ENCODE assay signal across 29 cellular contexts in the genomic region with DNA sequence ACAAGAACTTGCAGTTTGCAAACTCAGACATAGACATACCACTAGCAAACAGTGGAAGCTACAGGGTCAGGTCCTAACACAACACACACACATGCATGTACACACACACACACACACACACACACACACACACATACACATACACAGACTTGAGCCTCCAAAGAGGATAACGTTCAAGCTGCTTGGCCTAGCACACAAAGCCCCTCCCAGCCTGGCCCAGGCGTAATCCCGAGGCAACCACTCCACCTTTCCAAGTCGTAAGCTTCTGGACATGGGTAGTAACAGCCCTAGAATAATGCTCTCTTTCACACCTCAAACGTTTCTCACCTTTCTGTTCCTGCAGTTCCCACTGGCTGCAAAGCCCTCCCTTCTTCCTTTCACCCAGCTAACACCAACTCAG.
"Had no signal": no experiment of that assay in that cellular context is flagged by ENCODE, and none has a peak within 500 bp of the region (broad histone marks: within the 10 kb centered on the region; RNA-seq: fewer than 3 reads in every experiment).

No MANE protein-coding gene starts in this region.

- H3K4me1 Mint-ChIP-seq: activated CD8-positive, alpha-beta memory T cell treated with anti-CD3 and anti-CD28 coated beads, Interleukin-2, amount 10 ng/mL, durations not matched to agents 7 days and 5 days; activated naive CD4-positive, alpha-beta T cell treated with anti-CD3 and anti-CD28 coated beads, Interleukin-2, amount 50 U/mL, for 24 hours; activated naive CD8-positive, alpha-beta T cell treated with anti-CD3 and anti-CD28 coated beads, Interleukin-2, amount 50 U/mL, for 24 hours; stimulated activated memory B cell treated with anti-CD40 and anti-IgM and Interleukin-4, amounts not matched to agents 10 μg/mL and 1 μg/mL and 100 μg/mL, for 72 hours; stimulated activated naive CD8-positive, alpha-beta T cell treated with anti-CD3 and anti-CD28 coated beads, Interleukin-15, amount 100 ng/mL, for 72 hours had no signal

- H3K27ac Mint-ChIP-seq: activated CD8-positive, alpha-beta memory T cell treated with anti-CD3 and anti-CD28 coated beads, Interleukin-2, amount 10 ng/mL, durations not matched to agents 7 days and 5 days; activated CD8-positive, alpha-beta T cell treated with anti-CD3 and anti-CD28 coated beads for 36 hours; activated naive CD4-positive, alpha-beta T cell treated with anti-CD3 and anti-CD28 coated beads, Interleukin-2, amount 50 U/mL, for 24 hours; activated naive CD8-positive, alpha-beta T cell treated with anti-CD3 and anti-CD28 coated beads, Interleukin-2, amount 50 U/mL, for 24 hours; activated T-helper 2 cell treated with anti-CD3 and anti-CD28 coated beads, Interferon-gamma antibody, Interleukin-2, Interleukin-4, amounts not matched to agents 10 μg/mL and 5 μg/mL and 100 μg/mL, durations not matched to agents 14 hours and 24 hours and 36 hours; natural killer cell treated with Interleukin-12 subunit alpha and Interleukin-12 subunit beta and Interleukin-15 and Interleukin-18, amount 100 ng/mL, for 72 hours; stimulated activated memory B cell treated with anti-CD40 and anti-IgM and Interleukin-4, amounts not matched to agents 10 μg/mL and 1 μg/mL and 100 μg/mL, for 72 hours; stimulated activated naive CD8-positive, alpha-beta T cell treated with anti-CD3 and anti-CD28 coated beads, Interleukin-15, amount 100 ng/mL, for 72 hours; T-helper 1 cell treated with Interleukin-12 subunit alpha and Interleukin-12 subunit beta and Interleukin-4 antibody, amounts not matched to agents 30 μg/mL and 1 μg/mL, for 36 hours; type B pancreatic cell had no signal

- H3K9me3 Mint-ChIP-seq: activated CD8-positive, alpha-beta T cell treated with anti-CD3 and anti-CD28 coated beads for 36 hours; activated naive CD4-positive, alpha-beta T cell treated with anti-CD3 and anti-CD28 coated beads, Interleukin-2, amount 50 U/mL, for 24 hours; activated naive CD8-positive, alpha-beta T cell treated with anti-CD3 and anti-CD28 coated beads, Interleukin-2, amount 50 U/mL, for 24 hours; natural killer cell treated with Interleukin-12 subunit alpha and Interleukin-12 subunit beta and Interleukin-15 and Interleukin-18, amount 100 ng/mL, for 72 hours; stimulated activated memory B cell treated with anti-CD40 and anti-IgM and Interleukin-4, amounts not matched to agents 10 μg/mL and 1 μg/mL and 100 μg/mL, for 72 hours; stimulated activated naive CD8-positive, alpha-beta T cell treated with anti-CD3 and anti-CD28 coated beads, Interleukin-15, amount 100 ng/mL, for 72 hours; type B pancreatic cell had no signal

- H3K9me3 ChIP-seq: gastroesophageal sphincter, mucosa of descending colon, ovary, prostate gland, uterus had no signal

- H3K36me3 ChIP-seq: gastroesophageal sphincter, ovary, prostate gland, uterus had no signal

- H3K4me3 ChIP-seq: gastroesophageal sphincter, lung, mucosa of descending colon, ovary, prostate gland, smooth muscle cell, uterus had no signal

- DNase-seq: activated CD4-positive, alpha-beta T cell treated with anti-CD3 and anti-CD28 coated beads for 1 hour; activated CD4-positive, alpha-beta T cell treated with anti-CD3 and anti-CD28 coated beads, Interleukin-2, amount 50 U/mL, for 1 hour; activated CD8-positive, alpha-beta memory T cell treated with anti-CD3 and anti-CD28 coated beads, Interleukin-2, amount 10 ng/mL, durations not matched to agents 7 days and 5 days; activated CD8-positive, alpha-beta T cell treated with anti-CD3 and anti-CD28 coated beads for 36 hours; activated naive CD8-positive, alpha-beta T cell treated with anti-CD3 and anti-CD28 coated beads, Interleukin-2, amount 50 U/mL, for 24 hours; activated T-cell treated with anti-CD3 and anti-CD28 coated beads, Interleukin-2, amount 50 U/mL, for 48 hours; amygdala; central memory CD4-positive, alpha-beta T cell; kidney glomerular epithelial cell; mucosa of descending colon; ovary; retina; stimulated activated CD4-positive, alpha-beta T cell treated with anti-CD3 and anti-CD28 coated beads, Interleukin-1b, Interleukin-23, amount 100 ng/mL, for 48 hours; stimulated activated CD4-positive, alpha-beta T cell treated with anti-CD3 and anti-CD28 coated beads, Interleukin-4, amount 100 ng/mL, for 4 hours; stimulated activated CD8-positive, alpha-beta memory T cell treated with anti-CD3 and anti-CD28 coated beads, Interleukin-4, amount 100 ng/mL, for 48 hours; stimulated activated naive CD8-positive, alpha-beta T cell treated with anti-CD3 and anti-CD28 coated beads, Interleukin-15, amount 100 ng/mL, for 72 hours; T-helper 9 cell; uterus had no signal

- ATAC-seq: activated CD8-positive, alpha-beta memory T cell treated with anti-CD3 and anti-CD28 coated beads, Interleukin-2, amount 10 ng/mL, durations not matched to agents 7 days and 5 days; activated CD8-positive, alpha-beta T cell treated with anti-CD3 and anti-CD28 coated beads for 36 hours; activated naive CD8-positive, alpha-beta T cell treated with anti-CD3 and anti-CD28 coated beads, Interleukin-2, amount 50 U/mL, for 24 hours; mucosa of descending colon; stimulated activated memory B cell treated with anti-CD40 and anti-IgM and Interleukin-4, amounts not matched to agents 10 μg/mL and 1 μg/mL and 100 μg/mL, for 72 hours; stimulated activated naive CD8-positive, alpha-beta T cell treated with anti-CD3 and anti-CD28 coated beads, Interleukin-15, amount 100 ng/mL, for 72 hours had no signal

- H3K27ac ChIP-seq: gastroesophageal sphincter, ovary, prostate gland, uterus had no signal

- H3K4me3 Mint-ChIP-seq: activated CD8-positive, alpha-beta memory T cell treated with anti-CD3 and anti-CD28 coated beads, Interleukin-2, amount 10 ng/mL, durations not matched to agents 7 days and 5 days; activated CD8-positive, alpha-beta T cell treated with anti-CD3 and anti-CD28 coated beads for 36 hours; activated naive CD4-positive, alpha-beta T cell treated with anti-CD3 and anti-CD28 coated beads, Interleukin-2, amount 50 U/mL, for 24 hours; activated naive CD8-positive, alpha-beta T cell treated with anti-CD3 and anti-CD28 coated beads, Interleukin-2, amount 50 U/mL, for 24 hours; natural killer cell treated with Interleukin-12 subunit alpha and Interleukin-12 subunit beta and Interleukin-15 and Interleukin-18, amount 100 ng/mL, for 72 hours; stimulated activated memory B cell treated with anti-CD40 and anti-IgM and Interleukin-4, amounts not matched to agents 10 μg/mL and 1 μg/mL and 100 μg/mL, for 72 hours; stimulated activated naive CD8-positive, alpha-beta T cell treated with anti-CD3 and anti-CD28 coated beads, Interleukin-15, amount 100 ng/mL, for 72 hours; T-helper 1 cell treated with Interleukin-12 subunit alpha and Interleukin-12 subunit beta and Interleukin-4 antibody, amounts not matched to agents 30 μg/mL and 1 μg/mL, for 36 hours; type B pancreatic cell had no signal

- H3K4me2 ChIP-seq: smooth muscle cell had no signal

- H3K27me3 ChIP-seq: gastroesophageal sphincter, ovary, uterus had no signal

- FAIRE-seq: endothelial cell of umbilical vein had no signal

- H3K27me3 Mint-ChIP-seq: activated CD8-positive, alpha-beta memory T cell treated with anti-CD3 and anti-CD28 coated beads, Interleukin-2, amount 10 ng/mL, durations not matched to agents 7 days and 5 days; activated CD8-positive, alpha-beta T cell treated with anti-CD3 and anti-CD28 coated beads for 36 hours; activated naive CD4-positive, alpha-beta T cell treated with anti-CD3 and anti-CD28 coated beads, Interleukin-2, amount 50 U/mL, for 24 hours; activated naive CD8-positive, alpha-beta T cell treated with anti-CD3 and anti-CD28 coated beads, Interleukin-2, amount 50 U/mL, for 24 hours; stimulated activated memory B cell treated with anti-CD40 and anti-IgM and Interleukin-4, amounts not matched to agents 10 μg/mL and 1 μg/mL and 100 μg/mL, for 72 hours; stimulated activated naive CD8-positive, alpha-beta T cell treated with anti-CD3 and anti-CD28 coated beads, Interleukin-15, amount 100 ng/mL, for 72 hours; type B pancreatic cell had no signal

- H3K4me1 ChIP-seq: uterus had no signal

- H3K36me3 Mint-ChIP-seq: activated CD8-positive, alpha-beta memory T cell treated with anti-CD3 and anti-CD28 coated beads, Interleukin-2, amount 10 ng/mL, durations not matched to agents 7 days and 5 days; activated naive CD4-positive, alpha-beta T cell treated with anti-CD3 and anti-CD28 coated beads, Interleukin-2, amount 50 U/mL, for 24 hours; natural killer cell treated with Interleukin-12 subunit alpha and Interleukin-12 subunit beta and Interleukin-15 and Interleukin-18, amount 100 ng/mL, for 72 hours; stimulated activated memory B cell treated with anti-CD40 and anti-IgM and Interleukin-4, amounts not matched to agents 10 μg/mL and 1 μg/mL and 100 μg/mL, for 72 hours had no signal
